ENCODE assay signal across 33 cellular contexts in the genomic region with DNA sequence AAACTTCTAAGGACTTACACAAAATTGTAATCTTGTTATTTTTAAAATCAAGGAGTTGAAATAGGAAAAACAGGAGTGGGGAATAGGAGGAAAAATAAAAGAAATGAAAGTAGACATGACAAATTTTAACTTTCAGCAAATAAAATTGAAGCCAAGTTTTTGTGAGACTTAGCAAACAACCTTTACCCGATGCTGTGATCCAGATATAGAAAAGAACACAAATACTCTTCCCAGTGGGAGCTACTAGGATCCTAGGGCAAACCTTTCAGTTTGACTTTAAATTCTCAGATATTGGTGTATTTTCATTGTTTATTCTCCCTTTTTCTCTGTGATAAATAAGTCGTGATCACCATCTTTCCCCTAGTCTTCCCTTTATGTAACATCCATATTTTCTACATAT.
"Had no signal": no experiment of that assay in that cellular context is flagged by ENCODE, and none has a peak within 500 bp of the region (broad histone marks: within the 10 kb centered on the region; RNA-seq: fewer than 3 reads in every experiment).

No MANE protein-coding gene starts in this region.

- ATAC-seq: naive thymus-derived CD8-positive, alpha-beta T cell; natural killer cell treated with Interleukin-12 subunit alpha and Interleukin-12 subunit beta and Interleukin-15 and Interleukin-18, amount 100 ng/mL, for 72 hours; psoas muscle; right cardiac atrium; sciatic nerve; stimulated activated memory B cell treated with anti-CD40 and anti-IgM and Interleukin-4, amounts not matched to agents 10 μg/mL and 1 μg/mL and 100 μg/mL, for 72 hours; stimulated activated naive CD8-positive, alpha-beta T cell treated with anti-CD3 and anti-CD28 coated beads, Interleukin-15, amount 100 ng/mL, for 72 hours; stimulated activated naive CD8-positive, alpha-beta T cell treated with anti-CD3 and anti-CD28 coated beads, Interleukin-15, Interleukin-2, amounts not matched to agents 100 U/mL and 50 U/mL, for 24 hours; upper lobe of right lung had no signal

- H3K4me3 ChIP-seq: ovary, psoas muscle, skin epidermis, smooth muscle cell, spleen, suprapubic skin, testis, tibial artery, transverse colon, upper lobe of right lung, uterus had no signal

- H3K79me2 ChIP-seq: parathyroid adenoma had no signal

- H2AFZ ChIP-seq: parathyroid adenoma had no signal

- H3K36me3 Mint-ChIP-seq: naive thymus-derived CD8-positive, alpha-beta T cell; natural killer cell treated with Interleukin-12 subunit alpha and Interleukin-12 subunit beta and Interleukin-15 and Interleukin-18, amount 100 ng/mL, for 72 hours; stimulated activated memory B cell treated with anti-CD40 and anti-IgM and Interleukin-4, amounts not matched to agents 10 μg/mL and 1 μg/mL and 100 μg/mL, for 72 hours; type B pancreatic cell had no signal

- DNase-seq: naive thymus-derived CD8-positive, alpha-beta T cell; nephron progenitor cell; nucleus accumbens; ovary; posterior cingulate gyrus; psoas muscle; right cardiac atrium; spleen; stimulated activated CD4-positive, alpha-beta T cell treated with anti-CD3 and anti-CD28 coated beads, Interleukin-12 subunit alpha, Interleukin-12 subunit beta, amount 100 ng/mL, for 4 hours; stimulated activated CD4-positive, alpha-beta T cell treated with anti-CD3 and anti-CD28 coated beads, Interleukin-1b, Interleukin-23, amount 100 ng/mL, for 48 hours; stimulated activated CD4-positive, alpha-beta T cell treated with anti-CD3 and anti-CD28 coated beads, Interleukin-4, amount 100 ng/mL, for 1 hour; stimulated activated CD4-positive, alpha-beta T cell treated with anti-CD3 and anti-CD28 coated beads, Interleukin-4, amount 100 ng/mL, for 4 hours; stimulated activated CD8-positive, alpha-beta memory T cell treated with anti-CD3 and anti-CD28 coated beads, Interleukin-4, amount 100 ng/mL, for 48 hours; stimulated activated naive CD4-positive, alpha-beta T cell; stimulated activated naive CD8-positive, alpha-beta T cell treated with anti-CD3 and anti-CD28 coated beads, Interleukin-15, amount 100 ng/mL, for 72 hours; stimulated activated naive CD8-positive, alpha-beta T cell treated with anti-CD3 and anti-CD28 coated beads, Interleukin-15, Interleukin-2, amounts not matched to agents 100 U/mL and 50 U/mL, for 24 hours; substantia nigra; testis; tibial artery; transverse colon; upper lobe of right lung; uterus had no signal

- H3K27ac Mint-ChIP-seq: naive thymus-derived CD8-positive, alpha-beta T cell; natural killer cell treated with Interleukin-12 subunit alpha and Interleukin-12 subunit beta and Interleukin-15 and Interleukin-18, amount 100 ng/mL, for 72 hours; nephron progenitor cell; progenitor cell of endocrine pancreas; stimulated activated memory B cell treated with anti-CD40 and anti-IgM and Interleukin-4, amounts not matched to agents 10 μg/mL and 1 μg/mL and 100 μg/mL, for 72 hours; stimulated activated naive CD8-positive, alpha-beta T cell treated with anti-CD3 and anti-CD28 coated beads, Interleukin-15, amount 100 ng/mL, for 72 hours; type B pancreatic cell had no signal

- H3K4me1 ChIP-seq: spleen, suprapubic skin had no signal

- H3K4me2 ChIP-seq: smooth muscle cell had no signal

- H3K27me3 ChIP-seq: neutrophil, ovary, spleen, suprapubic skin, testis, tibial artery, transverse colon, upper lobe of right lung, uterus had no signal

- H3K9me3 ChIP-seq: neutrophil, ovary, psoas muscle, suprapubic skin, testis, tibial artery, transverse colon, upper lobe of right lung, uterus had no signal

- H3K4me1 Mint-ChIP-seq: naive thymus-derived CD8-positive, alpha-beta T cell; neural crest cell; stimulated activated naive CD8-positive, alpha-beta T cell treated with anti-CD3 and anti-CD28 coated beads, Interleukin-15, amount 100 ng/mL, for 72 hours had no signal

- H3K9ac ChIP-seq: parathyroid adenoma had no signal

- H3K27me3 Mint-ChIP-seq: natural killer cell treated with Interleukin-12 subunit alpha and Interleukin-12 subunit beta and Interleukin-15 and Interleukin-18, amount 100 ng/mL, for 72 hours; progenitor cell of endocrine pancreas; stimulated activated memory B cell treated with anti-CD40 and anti-IgM and Interleukin-4, amounts not matched to agents 10 μg/mL and 1 μg/mL and 100 μg/mL, for 72 hours; type B pancreatic cell had no signal

- H3K4me3 Mint-ChIP-seq: naive thymus-derived CD8-positive, alpha-beta T cell; natural killer cell treated with Interleukin-12 subunit alpha and Interleukin-12 subunit beta and Interleukin-15 and Interleukin-18, amount 100 ng/mL, for 72 hours; nephron progenitor cell; neural crest cell; stimulated activated memory B cell treated with anti-CD40 and anti-IgM and Interleukin-4, amounts not matched to agents 10 μg/mL and 1 μg/mL and 100 μg/mL, for 72 hours; stimulated activated naive CD8-positive, alpha-beta T cell treated with anti-CD3 and anti-CD28 coated beads, Interleukin-15, amount 100 ng/mL, for 72 hours; type B pancreatic cell had no signal

- H3K9me3 Mint-ChIP-seq: stimulated activated memory B cell treated with anti-CD40 and anti-IgM and Interleukin-4, amounts not matched to agents 10 μg/mL and 1 μg/mL and 100 μg/mL, for 72 hours had no signal

- H3K36me3 ChIP-seq: neutrophil, ovary, spleen, suprapubic skin, tibial artery, transverse colon, upper lobe of right lung, uterus had no signal

- H3K27ac ChIP-seq: neutrophil, parathyroid adenoma, psoas muscle, skin epidermis, spleen, suprapubic skin, testis, tibial artery, transverse colon, upper lobe of right lung, uterus had no signal
